In the genomic region with DNA sequence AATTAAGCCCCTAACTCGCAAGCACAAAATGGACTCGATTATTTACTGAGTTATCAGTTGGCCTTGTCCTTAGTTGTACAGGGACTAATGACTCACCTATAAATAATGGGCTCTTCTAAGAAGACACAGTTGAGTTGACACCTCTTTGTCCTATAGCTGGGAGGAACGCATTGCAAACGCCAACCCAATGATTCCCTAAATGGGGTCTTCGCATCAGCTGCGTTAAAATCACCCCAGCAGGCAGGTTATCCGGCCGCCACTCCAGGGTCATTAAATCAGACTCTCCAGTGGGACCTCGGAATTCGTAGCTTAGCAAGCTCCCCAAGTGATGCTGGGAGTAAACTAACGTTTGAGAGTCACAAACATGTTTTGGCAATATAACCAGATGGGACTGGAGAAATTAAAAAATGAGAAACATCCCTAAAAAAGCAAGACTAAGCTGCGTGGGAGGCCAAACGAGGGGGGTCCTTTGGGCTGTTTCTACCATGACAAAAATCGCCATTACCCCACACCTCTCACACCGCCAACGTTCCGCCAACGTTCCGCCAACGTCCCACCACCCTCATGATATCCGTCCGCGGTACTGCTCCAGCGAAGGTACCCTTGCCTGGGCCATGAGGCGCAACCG, we compare ENCODE assay signal across 1 cellular context.
TF ChIP-seq lines count a peak whose summit lies in the region.

No MANE protein-coding gene starts in this region.

TF ChIP-seq in HepG2, 621 proteins besides CTCF, POLR2A, EP300 and RAD21 (continued from another document and continues in another):
- TF ChIP-seq, protein P1, sequence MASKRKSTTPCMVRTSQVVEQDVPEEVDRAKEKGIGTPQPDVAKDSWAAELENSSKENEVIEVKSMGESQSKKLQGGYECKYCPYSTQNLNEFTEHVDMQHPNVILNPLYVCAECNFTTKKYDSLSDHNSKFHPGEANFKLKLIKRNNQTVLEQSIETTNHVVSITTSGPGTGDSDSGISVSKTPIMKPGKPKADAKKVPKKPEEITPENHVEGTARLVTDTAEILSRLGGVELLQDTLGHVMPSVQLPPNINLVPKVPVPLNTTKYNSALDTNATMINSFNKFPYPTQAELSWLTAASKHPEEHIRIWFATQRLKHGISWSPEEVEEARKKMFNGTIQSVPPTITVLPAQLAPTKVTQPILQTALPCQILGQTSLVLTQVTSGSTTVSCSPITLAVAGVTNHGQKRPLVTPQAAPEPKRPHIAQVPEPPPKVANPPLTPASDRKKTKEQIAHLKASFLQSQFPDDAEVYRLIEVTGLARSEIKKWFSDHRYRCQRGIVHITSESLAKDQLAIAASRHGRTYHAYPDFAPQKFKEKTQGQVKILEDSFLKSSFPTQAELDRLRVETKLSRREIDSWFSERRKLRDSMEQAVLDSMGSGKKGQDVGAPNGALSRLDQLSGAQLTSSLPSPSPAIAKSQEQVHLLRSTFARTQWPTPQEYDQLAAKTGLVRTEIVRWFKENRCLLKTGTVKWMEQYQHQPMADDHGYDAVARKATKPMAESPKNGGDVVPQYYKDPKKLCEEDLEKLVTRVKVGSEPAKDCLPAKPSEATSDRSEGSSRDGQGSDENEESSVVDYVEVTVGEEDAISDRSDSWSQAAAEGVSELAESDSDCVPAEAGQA (IDR thresholded peaks at IDR 0.05; ENCODE audit: low read depth), result no peak
- TF ChIP-seq, protein P1 (CRISPR knock-in tag; IDR thresholded peaks at IDR 0.05; ENCODE audit: borderline replicate concordance), result no peak
- TF ChIP-seq, protein P2, sequence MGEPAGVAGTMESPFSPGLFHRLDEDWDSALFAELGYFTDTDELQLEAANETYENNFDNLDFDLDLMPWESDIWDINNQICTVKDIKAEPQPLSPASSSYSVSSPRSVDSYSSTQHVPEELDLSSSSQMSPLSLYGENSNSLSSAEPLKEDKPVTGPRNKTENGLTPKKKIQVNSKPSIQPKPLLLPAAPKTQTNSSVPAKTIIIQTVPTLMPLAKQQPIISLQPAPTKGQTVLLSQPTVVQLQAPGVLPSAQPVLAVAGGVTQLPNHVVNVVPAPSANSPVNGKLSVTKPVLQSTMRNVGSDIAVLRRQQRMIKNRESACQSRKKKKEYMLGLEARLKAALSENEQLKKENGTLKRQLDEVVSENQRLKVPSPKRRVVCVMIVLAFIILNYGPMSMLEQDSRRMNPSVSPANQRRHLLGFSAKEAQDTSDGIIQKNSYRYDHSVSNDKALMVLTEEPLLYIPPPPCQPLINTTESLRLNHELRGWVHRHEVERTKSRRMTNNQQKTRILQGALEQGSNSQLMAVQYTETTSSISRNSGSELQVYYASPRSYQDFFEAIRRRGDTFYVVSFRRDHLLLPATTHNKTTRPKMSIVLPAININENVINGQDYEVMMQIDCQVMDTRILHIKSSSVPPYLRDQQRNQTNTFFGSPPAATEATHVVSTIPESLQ (CRISPR knock-in tag; conservative IDR thresholded peaks at IDR 0.05), result no peak
- TF ChIP-seq FOSL2 (CRISPR knock-in tag; IDR thresholded peaks at IDR 0.05) (peak; percentile 36; the same call in 1 of the 2 replicates), PRPF4 (IDR thresholded peaks at IDR 0.05; ENCODE audit: low read depth, low read length, poor library complexity, severe bottlenecking) (peak; percentile 6), ZNF660 (CRISPR knock-in tag; IDR thresholded peaks at IDR 0.05; ENCODE audit: borderline replicate concordance, low read depth) (no peak), KDM6A (CRISPR knock-in tag; IDR thresholded peaks at IDR 0.05; ENCODE audit: low read depth) (no peak), ZNF788 (CRISPR knock-in tag; IDR thresholded peaks at IDR 0.05; ENCODE audit: borderline replicate concordance) (0 out of 2 replicates have a peak, but pooled peaks have one; percentile 39), BHLHE40 (IDR thresholded peaks at IDR 0.05; ENCODE audit: low read length) (no peak), CEBPB (IDR thresholded peaks at IDR 0.05; ENCODE audit: borderline replicate concordance, low read depth, low read length) (no peak), SP5 (CRISPR knock-in tag; IDR thresholded peaks at IDR 0.05; ENCODE audit: borderline replicate concordance, low read depth) (no peak), ZKSCAN5 (CRISPR knock-in tag; IDR thresholded peaks at IDR 0.05) (no peak), MAFF (IDR thresholded peaks at IDR 0.05; ENCODE audit: low read depth, low read length) (no peak), SALL2 (CRISPR knock-in tag; IDR thresholded peaks at IDR 0.05) (no peak), ZNF644 (CRISPR knock-in tag; IDR thresholded peaks at IDR 0.05; ENCODE audit: low read depth) (no peak), RFX3 (CRISPR knock-in tag; IDR thresholded peaks at IDR 0.05) (no peak), ZMYM2 (CRISPR knock-in tag; IDR thresholded peaks at IDR 0.05) (no peak), ZNF10 (CRISPR knock-in tag; IDR thresholded peaks at IDR 0.05; ENCODE audit: borderline replicate concordance, low read depth) (no peak), ZNF546 (CRISPR knock-in tag; conservative IDR thresholded peaks at IDR 0.05) (0 out of 2 replicates have a peak, but pooled peaks have one; percentile 13), ZFP82 (CRISPR knock-in tag; IDR thresholded peaks at IDR 0.05; ENCODE audit: borderline replicate concordance) (no peak), CBX2 (IDR thresholded peaks at IDR 0.05; ENCODE audit: low read depth, low read length) (no peak), CBX2 (CRISPR knock-in tag; IDR thresholded peaks at IDR 0.05; ENCODE audit: low read depth) (peak; percentile 25; the same call in 1 of the 2 replicates), ZNF616 (CRISPR knock-in tag; IDR thresholded peaks at IDR 0.05; ENCODE audit: low read depth) (0 out of 2 replicates have a peak, but pooled peaks have one; percentile 2), WIZ (CRISPR knock-in tag; IDR thresholded peaks at IDR 0.05) (no peak), SALL1 (CRISPR knock-in tag; IDR thresholded peaks at IDR 0.05) (no peak), HOXA7 (CRISPR knock-in tag; IDR thresholded peaks at IDR 0.05) (no peak), ZC3H13 (CRISPR knock-in tag; IDR thresholded peaks at IDR 0.05) (no peak), ZNF773 (CRISPR knock-in tag; IDR thresholded peaks at IDR 0.05; ENCODE audit: borderline replicate concordance) (no peak), MBNL3 (CRISPR knock-in tag; conservative IDR thresholded peaks at IDR 0.05) (no peak), ARNT (IDR thresholded peaks at IDR 0.05) (no peak), TEAD3 (CRISPR knock-in tag; optimal IDR thresholded peaks at IDR 0.05; ENCODE audit: borderline replicate concordance) (no peak), ZNF34 (CRISPR knock-in tag; IDR thresholded peaks at IDR 0.05; ENCODE audit: borderline replicate concordance) (no peak), HES4 (CRISPR knock-in tag; IDR thresholded peaks at IDR 0.05; ENCODE audit: borderline replicate concordance) (no peak), JUNB (CRISPR knock-in tag; IDR thresholded peaks at IDR 0.05; ENCODE audit: borderline replicate concordance) (no peak), ZNF607 (CRISPR knock-in tag; IDR thresholded peaks at IDR 0.05; ENCODE audit: borderline replicate concordance) (no peak), SNAI1 (CRISPR knock-in tag; IDR thresholded peaks at IDR 0.05; ENCODE audit: borderline replicate concordance) (no peak; the same call in 1 of the 2 replicates), AHR (CRISPR knock-in tag; IDR thresholded peaks at IDR 0.05) (no peak), ZNF577 (CRISPR knock-in tag; IDR thresholded peaks at IDR 0.05; ENCODE audit: borderline replicate concordance, low read depth) (no peak), MTF2 (CRISPR knock-in tag; IDR thresholded peaks at IDR 0.05; ENCODE audit: borderline replicate concordance) (0 out of 2 replicates have a peak, but pooled peaks have one; percentile 29)
- TF ChIP-seq, protein P3, sequence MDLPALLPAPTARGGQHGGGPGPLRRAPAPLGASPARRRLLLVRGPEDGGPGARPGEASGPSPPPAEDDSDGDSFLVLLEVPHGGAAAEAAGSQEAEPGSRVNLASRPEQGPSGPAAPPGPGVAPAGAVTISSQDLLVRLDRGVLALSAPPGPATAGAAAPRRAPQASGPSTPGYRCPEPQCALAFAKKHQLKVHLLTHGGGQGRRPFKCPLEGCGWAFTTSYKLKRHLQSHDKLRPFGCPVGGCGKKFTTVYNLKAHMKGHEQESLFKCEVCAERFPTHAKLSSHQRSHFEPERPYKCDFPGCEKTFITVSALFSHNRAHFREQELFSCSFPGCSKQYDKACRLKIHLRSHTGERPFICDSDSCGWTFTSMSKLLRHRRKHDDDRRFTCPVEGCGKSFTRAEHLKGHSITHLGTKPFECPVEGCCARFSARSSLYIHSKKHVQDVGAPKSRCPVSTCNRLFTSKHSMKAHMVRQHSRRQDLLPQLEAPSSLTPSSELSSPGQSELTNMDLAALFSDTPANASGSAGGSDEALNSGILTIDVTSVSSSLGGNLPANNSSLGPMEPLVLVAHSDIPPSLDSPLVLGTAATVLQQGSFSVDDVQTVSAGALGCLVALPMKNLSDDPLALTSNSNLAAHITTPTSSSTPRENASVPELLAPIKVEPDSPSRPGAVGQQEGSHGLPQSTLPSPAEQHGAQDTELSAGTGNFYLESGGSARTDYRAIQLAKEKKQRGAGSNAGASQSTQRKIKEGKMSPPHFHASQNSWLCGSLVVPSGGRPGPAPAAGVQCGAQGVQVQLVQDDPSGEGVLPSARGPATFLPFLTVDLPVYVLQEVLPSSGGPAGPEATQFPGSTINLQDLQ (CRISPR knock-in tag; IDR thresholded peaks at IDR 0.05), result 0 out of 2 replicates have a peak, but pooled peaks have one; percentile 67
- TF ChIP-seq, protein P4, sequence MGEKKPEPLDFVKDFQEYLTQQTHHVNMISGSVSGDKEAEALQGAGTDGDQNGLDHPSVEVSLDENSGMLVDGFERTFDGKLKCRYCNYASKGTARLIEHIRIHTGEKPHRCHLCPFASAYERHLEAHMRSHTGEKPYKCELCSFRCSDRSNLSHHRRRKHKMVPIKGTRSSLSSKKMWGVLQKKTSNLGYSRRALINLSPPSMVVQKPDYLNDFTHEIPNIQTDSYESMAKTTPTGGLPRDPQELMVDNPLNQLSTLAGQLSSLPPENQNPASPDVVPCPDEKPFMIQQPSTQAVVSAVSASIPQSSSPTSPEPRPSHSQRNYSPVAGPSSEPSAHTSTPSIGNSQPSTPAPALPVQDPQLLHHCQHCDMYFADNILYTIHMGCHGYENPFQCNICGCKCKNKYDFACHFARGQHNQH (CRISPR knock-in tag; IDR thresholded peaks at IDR 0.05), result no peak
- TF ChIP-seq, protein P5, sequence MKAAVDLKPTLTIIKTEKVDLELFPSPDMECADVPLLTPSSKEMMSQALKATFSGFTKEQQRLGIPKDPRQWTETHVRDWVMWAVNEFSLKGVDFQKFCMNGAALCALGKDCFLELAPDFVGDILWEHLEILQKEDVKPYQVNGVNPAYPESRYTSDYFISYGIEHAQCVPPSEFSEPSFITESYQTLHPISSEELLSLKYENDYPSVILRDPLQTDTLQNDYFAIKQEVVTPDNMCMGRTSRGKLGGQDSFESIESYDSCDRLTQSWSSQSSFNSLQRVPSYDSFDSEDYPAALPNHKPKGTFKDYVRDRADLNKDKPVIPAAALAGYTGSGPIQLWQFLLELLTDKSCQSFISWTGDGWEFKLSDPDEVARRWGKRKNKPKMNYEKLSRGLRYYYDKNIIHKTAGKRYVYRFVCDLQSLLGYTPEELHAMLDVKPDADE (CRISPR knock-in tag; IDR thresholded peaks at IDR 0.05), result no peak
- TF ChIP-seq, protein P6, sequence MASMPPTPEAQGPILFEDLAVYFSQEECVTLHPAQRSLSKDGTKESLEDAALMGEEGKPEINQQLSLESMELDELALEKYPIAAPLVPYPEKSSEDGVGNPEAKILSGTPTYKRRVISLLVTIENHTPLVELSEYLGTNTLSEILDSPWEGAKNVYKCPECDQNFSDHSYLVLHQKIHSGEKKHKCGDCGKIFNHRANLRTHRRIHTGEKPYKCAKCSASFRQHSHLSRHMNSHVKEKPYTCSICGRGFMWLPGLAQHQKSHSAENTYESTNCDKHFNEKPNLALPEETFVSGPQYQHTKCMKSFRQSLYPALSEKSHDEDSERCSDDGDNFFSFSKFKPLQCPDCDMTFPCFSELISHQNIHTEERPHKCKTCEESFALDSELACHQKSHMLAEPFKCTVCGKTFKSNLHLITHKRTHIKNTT (CRISPR knock-in tag; IDR thresholded peaks at IDR 0.05), result no peak
- TF ChIP-seq, protein P7, sequence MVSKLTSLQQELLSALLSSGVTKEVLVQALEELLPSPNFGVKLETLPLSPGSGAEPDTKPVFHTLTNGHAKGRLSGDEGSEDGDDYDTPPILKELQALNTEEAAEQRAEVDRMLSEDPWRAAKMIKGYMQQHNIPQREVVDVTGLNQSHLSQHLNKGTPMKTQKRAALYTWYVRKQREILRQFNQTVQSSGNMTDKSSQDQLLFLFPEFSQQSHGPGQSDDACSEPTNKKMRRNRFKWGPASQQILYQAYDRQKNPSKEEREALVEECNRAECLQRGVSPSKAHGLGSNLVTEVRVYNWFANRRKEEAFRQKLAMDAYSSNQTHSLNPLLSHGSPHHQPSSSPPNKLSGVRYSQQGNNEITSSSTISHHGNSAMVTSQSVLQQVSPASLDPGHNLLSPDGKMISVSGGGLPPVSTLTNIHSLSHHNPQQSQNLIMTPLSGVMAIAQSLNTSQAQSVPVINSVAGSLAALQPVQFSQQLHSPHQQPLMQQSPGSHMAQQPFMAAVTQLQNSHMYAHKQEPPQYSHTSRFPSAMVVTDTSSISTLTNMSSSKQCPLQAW (CRISPR knock-in tag; IDR thresholded peaks at IDR 0.05), result no peak
- TF ChIP-seq, protein P8, sequence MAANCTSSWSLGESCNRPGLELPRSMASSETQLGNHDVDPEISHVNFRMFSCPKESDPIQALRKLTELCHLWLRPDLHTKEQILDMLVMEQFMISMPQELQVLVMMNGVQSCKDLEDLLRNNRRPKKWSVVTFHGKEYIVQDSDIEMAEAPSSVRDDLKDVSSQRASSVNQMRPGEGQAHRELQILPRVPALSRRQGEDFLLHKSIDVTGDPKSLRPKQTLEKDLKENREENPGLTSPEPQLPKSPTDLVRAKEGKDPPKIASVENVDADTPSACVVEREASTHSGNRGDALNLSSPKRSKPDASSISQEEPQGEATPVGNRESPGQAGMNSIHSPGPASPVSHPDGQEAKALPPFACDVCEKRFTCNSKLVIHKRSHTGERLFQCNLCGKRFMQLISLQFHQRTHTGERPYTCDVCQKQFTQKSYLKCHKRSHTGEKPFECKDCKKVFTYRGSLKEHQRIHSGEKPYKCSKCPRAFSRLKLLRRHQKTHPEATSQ (CRISPR knock-in tag; IDR thresholded peaks at IDR 0.05; ENCODE audit: borderline replicate concordance), result no peak
- TF ChIP-seq, protein P9, sequence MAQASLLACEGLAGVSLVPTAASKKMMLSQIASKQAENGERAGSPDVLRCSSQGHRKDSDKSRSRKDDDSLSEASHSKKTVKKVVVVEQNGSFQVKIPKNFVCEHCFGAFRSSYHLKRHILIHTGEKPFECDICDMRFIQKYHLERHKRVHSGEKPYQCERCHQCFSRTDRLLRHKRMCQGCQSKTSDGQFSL (CRISPR knock-in tag; IDR thresholded peaks at IDR 0.05), result no peak
